Comparison of ENCODE assay signal across 25 cellular contexts in genomic region chr13:108733141-108733540, GRCh38.
DNase-seq lines count a peak whose midpoint lies in the region; ATAC-seq, FAIRE-seq and TF ChIP-seq lines count a peak whose summit lies in the region.
"Had no signal": no experiment of that assay in that cellular context is flagged by ENCODE, and none has a peak within 500 bp of the region (broad histone marks: within the 10 kb centered on the region; RNA-seq: fewer than 3 reads in every experiment).

No MANE protein-coding gene starts in this region.

- CTCF ChIA-PET in K562 (lab: Yijun Ruan, JAX; ENCODE audit: low intra/inter-chr PET ratio): no interaction called here

- in situ Hi-C loops in K562 (cut with MboI): no loop called here

- H3K27me3 ChIP-seq in GM23338 (ENCODE audit: insufficient read depth) (no peaks in the 10 kb centered on the region), K562 (ENCODE audit: control insufficient read depth in 2 of 2, insufficient read depth in 2 of 2, low read length in 2 of 2) (no peaks in the 10 kb centered on the region), tibial nerve (no peaks in the 10 kb centered on the region)
- H3K27me3 ChIP-seq: BLaER1 treated with 17β-estradiol and CSF1 and Interleukin-3, amounts not matched to agents 10 nM and 100 nM had no signal

- no peak for FAIRE-seq in K562 (lab: Jason Lieb, UNC)
- FAIRE-seq: A549, GM12891, GM18507 had no signal

- H3K4me3 Mint-ChIP-seq in GM23338: no peak overlapping the region
- H3K4me3 Mint-ChIP-seq: CD14-positive monocyte; CD4-positive, alpha-beta T cell; CD8-positive, alpha-beta memory T cell; H9 had no signal

- no peak for TF ChIP-seq RAD21 in K562 (CRISPR knock-in tag; conservative IDR thresholded peaks at IDR 0.05 in 1 of 2, IDR thresholded peaks at IDR 0.05 in 1 of 2)

- DNase-seq in GM23338 (ENCODE audit: low spot score) (no peak), K562 (ENCODE audit: extremely low read depth in 1 of 4, low spot score in 3 of 4) (no peak), foreskin melanocyte (peak; percentile 82), tibial nerve (ENCODE audit: low spot score in 2 of 2) (no peak), NCI-H510A treated with DMSO at 0.1 percent for 48 hours (lab: John Stamatoyannopoulos, UW) (no peak), OCI-M2 (lab: John Stamatoyannopoulos, UW; ENCODE audit: unreplicated experiment) (no peak)
- DNase-seq: 8988T; ACHN; AML-193; BE2C; Calu3; CD4-positive, alpha-beta T cell; CD8-positive, alpha-beta memory T cell; COR-L47; DMS53; DMS79 treated with DMSO at 0.1 percent for 48 hours; GF-D8; H9 had no signal

- H3K27ac ChIP-seq in GM23338 (ENCODE audit: low read depth): no peak overlapping the region
- no peak overlapping the region for H3K27ac ChIP-seq in K562 (ENCODE audit: extremely low read depth, low read depth, low read length)
- peak overlapping the region in 3 of 4 donors; percentile 6 to 65 (median 15) for H3K27ac ChIP-seq in tibial nerve
- H3K27ac ChIP-seq: A549; BLaER1 treated with 17β-estradiol and CSF1 and Interleukin-3, amounts not matched to agents 10 nM and 100 nM had no signal

- no peaks in the 10 kb centered on the region; the same call in 1 of the 2 replicates for H3K9me2 ChIP-seq in GM23338 (ENCODE audit: insufficient read depth)

- peak overlapping the region; percentile 38; the same call in 1 of the 2 replicates for H2AFZ ChIP-seq in GM23338
- H2AFZ ChIP-seq in K562 (ENCODE audit: low read depth, low read length): peak overlapping the region; percentile 2; the same call in 1 of the 2 replicates

- TF ChIP-seq POLR2A in K562 (conservative IDR thresholded peaks at IDR 0.05) (no peak), tibial nerve (IDR thresholded peaks at IDR 0.05) (no peak)

- H3K9ac ChIP-seq in K562 (ENCODE audit: insufficient read depth in 1 of 2, low read depth in 2 of 2, low read length in 2 of 2): no peak overlapping the region
- H3K9ac ChIP-seq: BLaER1 treated with 17β-estradiol and CSF1 and Interleukin-3, amounts not matched to agents 10 nM and 100 nM had no signal

- H3K4me2 ChIP-seq in GM23338: no peak overlapping the region
- H3K4me2 ChIP-seq in K562 (ENCODE audit: insufficient read depth, low read length): no peak overlapping the region
- H3K4me2 ChIP-seq: A549; BLaER1 treated with 17β-estradiol and CSF1 and Interleukin-3, amounts not matched to agents 10 nM and 100 nM had no signal

- TF ChIP-seq CTCF in GM23338 (conservative IDR thresholded peaks at IDR 0.05; ENCODE audit: low read depth in 2 of 2): no peak
- no peak for TF ChIP-seq CTCF in K562 (IDR thresholded peaks at IDR 0.05 in 2 of 3, conservative IDR thresholded peaks at IDR 0.05 in 1 of 3; ENCODE audit: insufficient read depth in 2 of 3, low read depth in 1 of 3, low read length in 3 of 3)
- no peak for TF ChIP-seq CTCF in tibial nerve (IDR thresholded peaks at IDR 0.05)

- H3K79me2 ChIP-seq in GM23338 (replicated peaks; ENCODE audit: insufficient read depth) (no peaks in the 10 kb centered on the region), K562 (ENCODE audit: control insufficient read depth, insufficient read depth, low read length) (no peaks in the 10 kb centered on the region)

- H3K36me3 ChIP-seq in GM23338 (ENCODE audit: insufficient read depth): no peaks in the 10 kb centered on the region
- H3K36me3 ChIP-seq in K562 (ENCODE audit: control insufficient read depth, insufficient read depth, low read length): no peaks in the 10 kb centered on the region
- H3K36me3 ChIP-seq in tibial nerve: no peaks in the 10 kb centered on the region
- H3K36me3 ChIP-seq: BE2C; BLaER1 treated with 17β-estradiol and CSF1 and Interleukin-3, amounts not matched to agents 10 nM and 100 nM had no signal

- BruUV-seq in K562 (replicated peaks; lab: Mats Ljungman, UMichigan): no TSS peak

- H3K4me3 ChIP-seq in GM23338: no peak overlapping the region
- H3K4me3 ChIP-seq in K562: no peak overlapping the region
- no peak overlapping the region for H3K4me3 ChIP-seq in tibial nerve
- H3K4me3 ChIP-seq: A549; BLaER1 treated with 17β-estradiol and CSF1 and Interleukin-3, amounts not matched to agents 10 nM and 100 nM had no signal

- H3F3A ChIP-seq in GM23338 (replicated peaks; ENCODE audit: low read depth): no peaks in the 10 kb centered on the region

- no peaks in the 10 kb centered on the region; the same call in 2 of the 3 replicates for H3K36me3 Mint-ChIP-seq in GM23338 (ENCODE audit: low read depth)
- H3K36me3 Mint-ChIP-seq: CD14-positive monocyte; CD8-positive, alpha-beta memory T cell had no signal

- H3K9me3 ChIP-seq in K562 (replicated peaks; ENCODE audit: control insufficient read depth, insufficient read depth, low read depth, low read length) (no peaks in the 10 kb centered on the region), tibial nerve (no peaks in the 10 kb centered on the region)
- H3K9me3 ChIP-seq: A549, BE2C had no signal

- intact Hi-C loops in K562 (cut with micrococcal nuclease): no loop called here

- POLR2A ChIA-PET in K562 (lab: Yijun Ruan, JAX): no interaction called here

- peaks cover 13% of the 10 kb centered on the region; the same call in 2 of the 3 replicates for H3K9me3 Mint-ChIP-seq in GM23338

- 37% methylated on average over 3 of the region's 3 CpGs for WGBS in K562 (ENCODE audit: insufficient coverage, low coverage, missing lambda C conversion rate)
- WGBS in tibial nerve, 2 donors: 27 to 34% methylated on average over 3 of the region's 3 CpGs

- peaks cover 4% of the 10 kb centered on the region for H3K27me3 Mint-ChIP-seq in GM23338 (ENCODE audit: insufficient read depth, low read depth, poor library complexity)
- H3K27me3 Mint-ChIP-seq: CD4-positive, alpha-beta T cell had no signal

- H3K4me1 ChIP-seq in GM23338 (ENCODE audit: insufficient read depth): no peaks in the 10 kb centered on the region
- H3K4me1 ChIP-seq in K562 (replicated peaks in 1 of 2; ENCODE audit: control insufficient read depth in 2 of 2, insufficient read depth in 2 of 2, low read length in 2 of 2): no peaks in the 10 kb centered on the region
- H3K4me1 ChIP-seq in tibial nerve: peaks cover 0 to 17% (median 2%) of the 10 kb centered on the region in 4 donors
- H3K4me1 ChIP-seq: A549; BE2C; BLaER1 treated with 17β-estradiol and CSF1 and Interleukin-3, amounts not matched to agents 10 nM and 100 nM had no signal

- ATAC-seq in GM23338 (no peak), K562 (no peak), HG02981 (IDR thresholded peaks at IDR 0.05; ENCODE audit: unreplicated experiment) (no peak)
- ATAC-seq: A549, HCT116 had no signal

- H3K9me1 ChIP-seq in K562 (ENCODE audit: control insufficient read depth, insufficient read depth, low read length): no peaks in the 10 kb centered on the region

- peaks cover 2% of the 10 kb centered on the region; the same call in 1 of the 3 replicates for H3K4me1 Mint-ChIP-seq in GM23338
- H3K4me1 Mint-ChIP-seq: CD14-positive monocyte; CD8-positive, alpha-beta memory T cell had no signal

- TF ChIP-seq EP300 in K562 (IDR thresholded peaks at IDR 0.05; ENCODE audit: low read length) (no peak), tibial nerve (IDR thresholded peaks at IDR 0.05) (no peak)

- H3K27ac Mint-ChIP-seq in GM23338: no peak overlapping the region
- H3K27ac Mint-ChIP-seq: CD14-positive monocyte; CD4-positive, alpha-beta T cell; CD8-positive, alpha-beta memory T cell; H9 had no signal

- H4K20me1 ChIP-seq in GM23338 (replicated peaks; ENCODE audit: insufficient read depth): no peaks in the 10 kb centered on the region
- no peaks in the 10 kb centered on the region for H4K20me1 ChIP-seq in K562 (replicated peaks; ENCODE audit: control insufficient read depth, insufficient read depth, low read length)
- H4K20me1 ChIP-seq: BLaER1 treated with 17β-estradiol and CSF1 and Interleukin-3, amounts not matched to agents 10 nM and 100 nM had no signal

TF ChIP-seq in GM23338, 12 proteins besides CTCF, POLR2A, EP300 and RAD21 (continues in another document):
- TF ChIP-seq ZNF331 (CRISPR knock-in tag; IDR thresholded peaks at IDR 0.05; ENCODE audit: low read depth): no peak

TF ChIP-seq in K562, 482 proteins besides CTCF, POLR2A, EP300 and RAD21 (continues in another document):
- TF ChIP-seq ETV1 (tag; conservative IDR thresholded peaks at IDR 0.05; ENCODE audit: low read depth) (no peak), BMI1 (IDR thresholded peaks at IDR 0.05; ENCODE audit: low read length) (no peak), ZBTB7A (IDR thresholded peaks at IDR 0.05; ENCODE audit: borderline replicate concordance, control insufficient read depth, low read depth, low read length) (no peak), HMGXB4 (CRISPR knock-in tag; IDR thresholded peaks at IDR 0.05) (no peak)

Comparison
In these comparisons a context has a peak if more than half of its experiments do, and no peak if none do; other contexts are left out.
1. H3K27ac ChIP-seq: peak in tibial nerve (3 of 4); none in GM23338 (single experiment) and K562 (single experiment).